Comparison of ENCODE assay signal across 9 cellular contexts in the genomic region with DNA sequence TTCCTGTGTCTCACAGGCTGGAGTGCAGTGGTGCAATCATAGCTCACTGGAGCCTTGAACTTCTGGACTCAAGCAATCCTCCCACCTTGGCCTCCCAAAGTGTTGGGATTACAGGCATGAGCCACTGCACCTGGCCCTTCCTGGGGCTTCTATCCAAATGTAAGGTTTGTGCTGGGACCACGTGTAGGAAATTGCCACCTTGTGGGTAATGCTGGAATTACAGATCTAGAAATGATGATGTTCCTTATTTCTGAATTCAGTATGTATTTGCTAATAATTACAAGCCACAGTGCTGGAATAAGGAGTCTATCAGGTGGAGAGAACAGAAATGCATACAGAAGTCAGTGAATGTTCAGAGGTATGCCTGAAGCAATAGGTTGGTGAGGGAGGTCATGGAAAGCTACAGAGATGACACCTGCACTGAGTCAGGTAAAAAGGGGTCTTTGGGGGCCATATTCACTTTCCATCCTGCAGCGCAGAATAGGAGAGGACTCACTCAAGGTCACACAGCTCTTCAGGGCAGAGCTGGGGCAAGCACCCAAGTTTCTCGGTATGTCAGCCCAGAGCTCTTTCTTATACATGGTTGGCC. TPM values are rescaled to one million over a fixed set of nuclear protein-coding genes. Genes with fewer than 3 reads are reported as not detected.
DNase-seq lines count a peak whose midpoint lies in the region; ATAC-seq and TF ChIP-seq lines count a peak whose summit lies in the region.
"Had no signal": no experiment of that assay in that cellular context is flagged by ENCODE, and none has a peak within 500 bp of the region (broad histone marks: within the 10 kb centered on the region; RNA-seq: fewer than 3 reads in every experiment).

No MANE protein-coding gene starts in this region.

- H3K27me3 Mint-ChIP-seq in stimulated activated naive CD8-positive, alpha-beta T cell treated with anti-CD3 and anti-CD28 coated beads, Interleukin-15, amount 100 ng/mL, for 72 hours, result peaks cover 11% of the 10 kb centered on the region

- in situ Hi-C loops in Caki2 (cut with HindIII; ENCODE audit: low pct_unique_long_range_greater_than_20kb, low sequenced_read_pairs), result no loop called here

- H3K4me1 Mint-ChIP-seq in stimulated activated naive CD8-positive, alpha-beta T cell treated with anti-CD3 and anti-CD28 coated beads, Interleukin-15, amount 100 ng/mL, for 72 hours, result no peaks in the 10 kb centered on the region

- H3K27ac ChIP-seq in HEK293 (ENCODE audit: extremely low read depth, low read depth, low read length) (no peak overlapping the region), Peyer's patch (no peak overlapping the region), sigmoid colon (no peak overlapping the region)
- H3K27ac ChIP-seq: SJSA1 had no signal

- H3K27me3 ChIP-seq in Peyer's patch, result no peaks in the 10 kb centered on the region
- H3K27me3 ChIP-seq in sigmoid colon, result no peaks in the 10 kb centered on the region
- H3K27me3 ChIP-seq: SJSA1 had no signal

- H3K4me1 ChIP-seq in HEK293 (ENCODE audit: control insufficient read depth, insufficient read depth, low read length) (no peaks in the 10 kb centered on the region), Peyer's patch (no peaks in the 10 kb centered on the region), sigmoid colon (no peaks in the 10 kb centered on the region)

- H3K9me3 Mint-ChIP-seq in stimulated activated naive CD8-positive, alpha-beta T cell treated with anti-CD3 and anti-CD28 coated beads, Interleukin-15, amount 100 ng/mL, for 72 hours, result no peaks in the 10 kb centered on the region

- WGBS in sigmoid colon, 2 donors, result 31 to 33% methylated on average over 3 of the region's 3 CpGs

- POLR2A ChIA-PET in HEK293 (lab: Yijun Ruan, JAX), result no interaction called here

- DNase-seq in Caki2 (ENCODE audit: low read depth), result peak; percentile 10
- no peak for DNase-seq in Peyer's patch
- DNase-seq in fibroblast of peridontal ligament (ENCODE audit: extremely low read depth), result peak; percentile 52
- no peak for DNase-seq in sigmoid colon
- no peak for DNase-seq in activated CD4-positive, alpha-beta T cell treated with anti-CD3 and anti-CD28 coated beads for 48 hours
- DNase-seq in stimulated activated CD4-positive, alpha-beta T cell treated with anti-CD3 and anti-CD28 coated beads, Interleukin-4, amount 100 ng/mL, for 4 hours, result no peak
- no peak for DNase-seq in stimulated activated naive CD8-positive, alpha-beta T cell treated with anti-CD3 and anti-CD28 coated beads, Interleukin-15, amount 100 ng/mL, for 72 hours

- H3K27ac Mint-ChIP-seq in stimulated activated naive CD8-positive, alpha-beta T cell treated with anti-CD3 and anti-CD28 coated beads, Interleukin-15, amount 100 ng/mL, for 72 hours, result no peak overlapping the region

- H3K9me3 ChIP-seq in HEK293 (ENCODE audit: control insufficient read depth, insufficient read depth, low read depth, low read length), result no peaks in the 10 kb centered on the region
- H3K9me3 ChIP-seq in Peyer's patch, result no peaks in the 10 kb centered on the region
- H3K9me3 ChIP-seq in sigmoid colon, result no peaks in the 10 kb centered on the region
- H3K9me3 ChIP-seq: SJSA1 had no signal

- intact Hi-C loops in sigmoid colon (cut with DNase I), result loop anchor here (10.0 kb wide), 1 partner anchor 242 kb away; no protein-coding TSS in a partner anchor

- ATAC-seq in stimulated activated naive CD8-positive, alpha-beta T cell treated with anti-CD3 and anti-CD28 coated beads, Interleukin-15, amount 100 ng/mL, for 72 hours, result no peak

- H3K4me3 ChIP-seq in HEK293 (ENCODE audit: low read depth, low read length), result no peak overlapping the region
- H3K4me3 ChIP-seq in Peyer's patch, result no peak overlapping the region
- no peak overlapping the region for H3K4me3 ChIP-seq in sigmoid colon
- H3K4me3 ChIP-seq: SJSA1 had no signal

- TF ChIP-seq CTCF in HEK293 (tag by site-specific recombination; IDR thresholded peaks at IDR 0.05), result no peak
- TF ChIP-seq CTCF in Peyer's patch (IDR thresholded peaks at IDR 0.05), result peak; percentile 33 to 63 (median 60)
- peak in 3 of 4 experiments; percentile 50 to 60 (median 60) for TF ChIP-seq CTCF in sigmoid colon (IDR thresholded peaks at IDR 0.05)

- no peak for TF ChIP-seq EP300 in sigmoid colon (IDR thresholded peaks at IDR 0.05)

- CTCF ChIA-PET in HEK293 (lab: Yijun Ruan, JAX), result interaction anchor here (0.5 to 6.5 kb wide), 19 partner anchors 9 to 801 kb away, joined by 3 to 58 read pairs (median 3); partner anchors contain the start of gene ANKRD18A

- TF ChIP-seq POLR2A in Peyer's patch (IDR thresholded peaks at IDR 0.05) (no peak), sigmoid colon (IDR thresholded peaks at IDR 0.05) (no peak)

- no peak overlapping the region for H3K4me3 Mint-ChIP-seq in stimulated activated naive CD8-positive, alpha-beta T cell treated with anti-CD3 and anti-CD28 coated beads, Interleukin-15, amount 100 ng/mL, for 72 hours

- no peaks in the 10 kb centered on the region for H3K36me3 ChIP-seq in HEK293 (ENCODE audit: control insufficient read depth in 2 of 2, insufficient read depth in 1 of 2, low read length in 2 of 2)
- no peaks in the 10 kb centered on the region for H3K36me3 ChIP-seq in Peyer's patch
- no peaks in the 10 kb centered on the region for H3K36me3 ChIP-seq in sigmoid colon
- H3K36me3 ChIP-seq: SJSA1 had no signal

TF ChIP-seq in HEK293, 187 proteins besides CTCF, POLR2A, EP300 and RAD21:
- TF ChIP-seq YY2 (tag by site-specific recombination; IDR thresholded peaks at IDR 0.05), result no peak
- TF ChIP-seq ZNF132 (tag by site-specific recombination; IDR thresholded peaks at IDR 0.05; ENCODE audit: borderline replicate concordance), result no peak
- peak; percentile 27; the same call in 1 of the 2 replicates for TF ChIP-seq ZNF654 (tag by site-specific recombination; IDR thresholded peaks at IDR 0.05; ENCODE audit: low read depth)
- 0 out of 2 replicates have a peak, but pooled peaks have one; percentile 24 for TF ChIP-seq ZNF335 (tag by site-specific recombination; conservative IDR thresholded peaks at IDR 0.05)

RNA-seq across cellular contexts. Expression of gene IGFBPL1, which starts 8.8 kb away (rescaled TPM):
- 2.3 and 7.6 TPM in 2 replicates for total RNA-seq in Caki2 (2014; rRNA removed; shearing (Covaris generic); ENCODE audit: low replicate concordance)
- total RNA-seq in Peyer's patch (1 to 10 TPM in 2 of 4 donors, not detected in 2; 1.2 to 1.4 TPM), sigmoid colon (1 to 10 TPM in 2 of 4 donors, under 1 TPM in 1, not detected in 1; 0.36 to 2.2 (median 1.4) TPM)
- under 1 TPM in 1 of 3 donors, not detected in 2; 0.23 TPM for polyA plus RNA-seq in sigmoid colon

RNA-seq across cellular contexts. Expression of gene ALDH1B1, which starts 40.5 kb away (rescaled TPM):
- 21.8 and 26.7 TPM in 2 replicates for total RNA-seq in Caki2 (2014; rRNA removed; shearing (Covaris generic); ENCODE audit: low replicate concordance)
- 10 to 100 TPM; 14.7 to 42.0 (median 37.0) TPM for total RNA-seq in Peyer's patch
- 100 to 1,000 TPM in 2 of 4 donors, 10 to 100 TPM in 2; 35.7 to 162 (median 101) TPM for total RNA-seq in sigmoid colon
- polyA plus RNA-seq in sigmoid colon, result 10 to 100 TPM; 19.2 to 45.0 (median 24.0) TPM

Comparison
In these comparisons a context has a peak if more than half of its experiments do, and no peak if none do; other contexts are left out.
1. DNase-seq: peak in Caki2 (single experiment) and fibroblast of peridontal ligament (single experiment); none in Peyer's patch (0 of 3), sigmoid colon (single experiment), activated CD4-positive, alpha-beta T cell treated with anti-CD3 and anti-CD28 coated beads for 48 hours (single experiment), stimulated activated CD4-positive, alpha-beta T cell treated with anti-CD3 and anti-CD28 coated beads, Interleukin-4, amount 100 ng/mL, for 4 hours (0 of 2) and stimulated activated naive CD8-positive, alpha-beta T cell treated with anti-CD3 and anti-CD28 coated beads, Interleukin-15, amount 100 ng/mL, for 72 hours (0 of 2).